Comparison of ENCODE assay signal across 12 cellular contexts in the genomic region with DNA sequence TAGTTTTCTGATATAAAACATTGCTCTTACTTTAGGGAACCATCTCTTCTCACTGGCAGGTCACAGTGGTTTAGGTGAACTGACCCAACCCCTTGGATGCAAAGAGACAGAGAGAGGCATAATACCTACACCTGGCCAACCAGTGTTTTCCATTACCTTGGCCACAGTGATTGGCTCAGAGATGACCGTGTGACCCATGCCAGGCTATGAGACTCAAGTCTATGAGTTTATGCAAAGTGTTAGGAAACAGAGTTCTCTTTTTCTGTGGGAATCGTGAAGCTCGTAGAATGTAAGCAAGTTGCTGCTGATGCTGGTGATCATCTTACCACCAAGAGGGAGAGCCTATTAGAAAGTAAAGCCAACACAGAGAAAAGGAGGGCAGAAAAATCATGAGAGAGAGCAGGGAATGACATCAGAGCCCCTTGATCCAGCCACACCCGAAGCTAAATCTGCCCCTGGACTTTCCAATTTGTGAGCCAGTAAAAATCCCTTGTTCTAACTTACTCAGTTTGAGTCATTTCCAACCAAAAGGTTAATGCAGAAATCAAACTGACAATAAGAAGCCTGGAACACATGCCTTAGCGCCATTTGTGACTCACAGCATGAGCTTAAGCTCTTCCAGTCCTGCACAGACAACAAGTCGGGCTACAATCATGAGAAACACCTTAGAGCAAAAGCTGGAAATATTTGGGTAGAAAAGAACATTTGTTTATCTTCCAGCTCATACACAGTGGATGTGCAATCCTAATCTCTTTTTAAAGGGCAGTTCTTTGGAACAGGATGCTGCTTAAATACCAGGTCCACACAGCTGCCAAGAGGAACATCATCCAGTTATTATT.
DNase-seq lines count a peak whose midpoint lies in the region; ATAC-seq and TF ChIP-seq lines count a peak whose summit lies in the region.
"Had no signal": no experiment of that assay in that cellular context is flagged by ENCODE, and none has a peak within 500 bp of the region (broad histone marks: within the 10 kb centered on the region; RNA-seq: fewer than 3 reads in every experiment).

No MANE protein-coding gene starts in this region.

- TF ChIP-seq CTCF in upper lobe of right lung (IDR thresholded peaks at IDR 0.05): no peak

- no peaks in the 10 kb centered on the region for H3K9me3 ChIP-seq in upper lobe of right lung

- H3K4me3 ChIP-seq in upper lobe of right lung: no peak overlapping the region

- no peaks in the 10 kb centered on the region for H3K9me3 Mint-ChIP-seq in activated CD4-positive, alpha-beta T cell treated with anti-CD3 and anti-CD28 coated beads, Interleukin-2, amount 10 ng/mL, durations not matched to agents 24 days and 14 days

- no peaks in the 10 kb centered on the region for H3K4me1 Mint-ChIP-seq in activated CD4-positive, alpha-beta T cell treated with anti-CD3 and anti-CD28 coated beads, Interleukin-2, amount 10 ng/mL, durations not matched to agents 24 days and 14 days
- H3K4me1 Mint-ChIP-seq: B cell had no signal

- peak; percentile 2 for DNase-seq in activated CD4-positive, alpha-beta T cell treated with anti-CD3 and anti-CD28 coated beads for 48 hours
- no peak for DNase-seq in activated CD4-positive, alpha-beta T cell treated with anti-CD3 and anti-CD28 coated beads, Interleukin-2, amount 10 ng/mL, durations not matched to agents 24 days and 14 days
- peak; percentile 89 for DNase-seq in amniotic stem cell (lab: John Stamatoyannopoulos, UW)
- DNase-seq in left ventricle myocardium superior: no peak
- DNase-seq in upper lobe of right lung: no peak
- no peak for DNase-seq in central memory CD4-positive, alpha-beta T cell
- DNase-seq: mesendoderm, NCI-H187 had no signal

- ATAC-seq in left ventricle myocardium superior: peak; percentile 69
- ATAC-seq in upper lobe of right lung: peak; percentile 23
- ATAC-seq in GM18511 (IDR thresholded peaks at IDR 0.05; ENCODE audit: unreplicated experiment): no peak
- no peak for ATAC-seq in SK-N-SH treated with all-trans-retinoic acid at 6 μM for 48 hours

- H3K4me1 ChIP-seq in upper lobe of right lung: no peaks in the 10 kb centered on the region

- no peaks in the 10 kb centered on the region for H3K36me3 ChIP-seq in upper lobe of right lung

- peak overlapping the region; percentile 24 for H3K27ac ChIP-seq in upper lobe of right lung

- no peak overlapping the region for H3K27ac Mint-ChIP-seq in activated CD4-positive, alpha-beta T cell treated with anti-CD3 and anti-CD28 coated beads, Interleukin-2, amount 10 ng/mL, durations not matched to agents 24 days and 14 days
- H3K27ac Mint-ChIP-seq: B cell had no signal

- no peaks in the 10 kb centered on the region for H3K27me3 Mint-ChIP-seq in activated CD4-positive, alpha-beta T cell treated with anti-CD3 and anti-CD28 coated beads, Interleukin-2, amount 10 ng/mL, durations not matched to agents 24 days and 14 days

- H3K36me3 Mint-ChIP-seq in activated CD4-positive, alpha-beta T cell treated with anti-CD3 and anti-CD28 coated beads, Interleukin-2, amount 10 ng/mL, durations not matched to agents 24 days and 14 days (ENCODE audit: low read depth): no peaks in the 10 kb centered on the region
- H3K36me3 Mint-ChIP-seq: brain had no signal

- intact Hi-C loops in activated CD4-positive, alpha-beta T cell treated with anti-CD3 and anti-CD28 coated beads, Interleukin-2, amount 10 ng/mL, durations not matched to agents 24 days and 14 days (cut with micrococcal nuclease): no loop called here
- intact Hi-C loops in left ventricle myocardium superior (cut with micrococcal nuclease) (no loop called here), upper lobe of right lung (cut with DNase I) (no loop called here)

- no peaks in the 10 kb centered on the region for H3K27me3 ChIP-seq in upper lobe of right lung

- no peak overlapping the region for H3K4me3 Mint-ChIP-seq in activated CD4-positive, alpha-beta T cell treated with anti-CD3 and anti-CD28 coated beads, Interleukin-2, amount 10 ng/mL, durations not matched to agents 24 days and 14 days
- H3K4me3 Mint-ChIP-seq: B cell, brain had no signal

TF ChIP-seq in SK-N-SH treated with all-trans-retinoic acid at 6 μM for 48 hours, 23 proteins besides CTCF, POLR2A, EP300 and RAD21:
- TF ChIP-seq, protein P1, sequence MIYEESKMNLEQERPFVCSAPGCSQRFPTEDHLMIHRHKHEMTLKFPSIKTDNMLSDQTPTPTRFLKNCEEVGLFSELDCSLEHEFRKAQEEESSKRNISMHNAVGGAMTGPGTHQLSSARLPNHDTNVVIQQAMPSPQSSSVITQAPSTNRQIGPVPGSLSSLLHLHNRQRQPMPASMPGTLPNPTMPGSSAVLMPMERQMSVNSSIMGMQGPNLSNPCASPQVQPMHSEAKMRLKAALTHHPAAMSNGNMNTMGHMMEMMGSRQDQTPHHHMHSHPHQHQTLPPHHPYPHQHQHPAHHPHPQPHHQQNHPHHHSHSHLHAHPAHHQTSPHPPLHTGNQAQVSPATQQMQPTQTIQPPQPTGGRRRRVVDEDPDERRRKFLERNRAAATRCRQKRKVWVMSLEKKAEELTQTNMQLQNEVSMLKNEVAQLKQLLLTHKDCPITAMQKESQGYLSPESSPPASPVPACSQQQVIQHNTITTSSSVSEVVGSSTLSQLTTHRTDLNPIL (CRISPR knock-in tag; IDR thresholded peaks at IDR 0.05; ENCODE audit: low read depth): no peak
- TF ChIP-seq POU6F1 (CRISPR knock-in tag; IDR thresholded peaks at IDR 0.05; ENCODE audit: borderline replicate concordance, low read depth) (no peak), ZNF565 (CRISPR knock-in tag; conservative IDR thresholded peaks at IDR 0.05; ENCODE audit: low read depth) (no peak), PPARA (CRISPR knock-in tag; IDR thresholded peaks at IDR 0.05; ENCODE audit: borderline replicate concordance) (no peak), GLIS3 (CRISPR knock-in tag; IDR thresholded peaks at IDR 0.05) (no peak), ZFP30 (CRISPR knock-in tag; IDR thresholded peaks at IDR 0.05) (no peak), ZFP3 (CRISPR knock-in tag; IDR thresholded peaks at IDR 0.05) (no peak), ZNF8 (CRISPR knock-in tag; IDR thresholded peaks at IDR 0.05) (no peak), ESRRG (CRISPR knock-in tag; IDR thresholded peaks at IDR 0.05) (no peak), ZNF70 (CRISPR knock-in tag; IDR thresholded peaks at IDR 0.05) (no peak), TCF4 (CRISPR knock-in tag; IDR thresholded peaks at IDR 0.05; ENCODE audit: borderline replicate concordance) (no peak), TOX (CRISPR knock-in tag; IDR thresholded peaks at IDR 0.05; ENCODE audit: borderline replicate concordance) (no peak), CSDC2 (CRISPR knock-in tag; IDR thresholded peaks at IDR 0.05) (no peak), OSR1 (CRISPR knock-in tag; IDR thresholded peaks at IDR 0.05) (no peak), ZC3H10 (CRISPR knock-in tag; IDR thresholded peaks at IDR 0.05) (no peak), BACH2 (CRISPR knock-in tag; IDR thresholded peaks at IDR 0.05; ENCODE audit: borderline replicate concordance) (no peak), ISL1 (CRISPR knock-in tag; IDR thresholded peaks at IDR 0.05) (no peak), RARB (CRISPR knock-in tag; IDR thresholded peaks at IDR 0.05) (no peak)
- TF ChIP-seq, protein P2, sequence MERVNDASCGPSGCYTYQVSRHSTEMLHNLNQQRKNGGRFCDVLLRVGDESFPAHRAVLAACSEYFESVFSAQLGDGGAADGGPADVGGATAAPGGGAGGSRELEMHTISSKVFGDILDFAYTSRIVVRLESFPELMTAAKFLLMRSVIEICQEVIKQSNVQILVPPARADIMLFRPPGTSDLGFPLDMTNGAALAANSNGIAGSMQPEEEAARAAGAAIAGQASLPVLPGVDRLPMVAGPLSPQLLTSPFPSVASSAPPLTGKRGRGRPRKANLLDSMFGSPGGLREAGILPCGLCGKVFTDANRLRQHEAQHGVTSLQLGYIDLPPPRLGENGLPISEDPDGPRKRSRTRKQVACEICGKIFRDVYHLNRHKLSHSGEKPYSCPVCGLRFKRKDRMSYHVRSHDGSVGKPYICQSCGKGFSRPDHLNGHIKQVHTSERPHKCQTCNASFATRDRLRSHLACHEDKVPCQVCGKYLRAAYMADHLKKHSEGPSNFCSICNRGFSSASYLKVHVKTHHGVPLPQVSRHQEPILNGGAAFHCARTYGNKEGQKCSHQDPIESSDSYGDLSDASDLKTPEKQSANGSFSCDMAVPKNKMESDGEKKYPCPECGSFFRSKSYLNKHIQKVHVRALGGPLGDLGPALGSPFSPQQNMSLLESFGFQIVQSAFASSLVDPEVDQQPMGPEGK (CRISPR knock-in tag; IDR thresholded peaks at IDR 0.05; ENCODE audit: borderline replicate concordance): no peak
TF ChIP-seq in SK-N-SH treated with all-trans-retinoic acid at 6 μM for 48 hours: peak in this region for 0.

Comparison
In these comparisons a context has a peak if more than half of its experiments do, and no peak if none do; other contexts are left out.
1. DNase-seq: peak in activated CD4-positive, alpha-beta T cell treated with anti-CD3 and anti-CD28 coated beads for 48 hours (single experiment) and amniotic stem cell (single experiment); none in activated CD4-positive, alpha-beta T cell treated with anti-CD3 and anti-CD28 coated beads, Interleukin-2, amount 10 ng/mL, durations not matched to agents 24 days and 14 days (single experiment), left ventricle myocardium superior (single experiment), upper lobe of right lung (single experiment) and central memory CD4-positive, alpha-beta T cell (single experiment).
2. ATAC-seq: peak in left ventricle myocardium superior (single experiment) and upper lobe of right lung (single experiment); none in GM18511 (single experiment) and SK-N-SH treated with all-trans-retinoic acid at 6 μM for 48 hours (single experiment).